Comparison of ENCODE assay signal across 8 cellular contexts in genomic region chr22:22884010-22884887, GRCh38. TPM values are rescaled to one million over a fixed set of nuclear protein-coding genes. Genes with fewer than 3 reads are reported as not detected.
A peak's percentile ranks its signal among the peaks of the same experiment; 100 is the strongest.
DNase-seq lines count a peak whose midpoint lies in the region; ATAC-seq and TF ChIP-seq lines count a peak whose summit lies in the region.

No MANE protein-coding gene starts in this region.

- no peaks in the 10 kb centered on the region for H3K36me3 Mint-ChIP-seq in activated CD4-positive, alpha-beta T cell treated with anti-CD3 and anti-CD28 coated beads for 36 hours (ENCODE audit: low read depth)
- no peaks in the 10 kb centered on the region for H3K36me3 Mint-ChIP-seq in dendritic cell treated with granulocyte-macrophage colony-stimulating factor and Interleukin-4, amounts not matched to agents 40 ng/mL and 50 ng/mL, for 4 days (ENCODE audit: low read depth)

- H3K27me3 Mint-ChIP-seq in activated CD4-positive, alpha-beta T cell treated with anti-CD3 and anti-CD28 coated beads for 36 hours, result peaks cover 7% of the 10 kb centered on the region
- H3K27me3 Mint-ChIP-seq in dendritic cell treated with granulocyte-macrophage colony-stimulating factor and Interleukin-4, amounts not matched to agents 40 ng/mL and 50 ng/mL, for 4 days, result peaks cover 4% of the 10 kb centered on the region

- H3K36me3 ChIP-seq in HEK293 (ENCODE audit: control insufficient read depth in 2 of 2, insufficient read depth in 1 of 2, low read length in 2 of 2), result no peaks in the 10 kb centered on the region

- no peak overlapping the region for H3K27ac ChIP-seq in HEK293 (ENCODE audit: extremely low read depth, low read depth, low read length)

- CTCF ChIA-PET in HEK293 (lab: Yijun Ruan, JAX), result interaction anchor here (0.6 to 8.3 kb wide), 65 partner anchors 8 to 689 kb away, joined by 3 to 107 read pairs (median 6); no protein-coding TSS in a partner anchor
- CTCF ChIA-PET in activated CD4-positive, alpha-beta T cell treated with anti-CD3 and anti-CD28 coated beads for 36 hours (lab: Charles Lee), result interaction anchor here (0.6 to 3.7 kb wide), 45 partner anchors 10 to 365 kb away, joined by 3 to 56 read pairs (median 4); partner anchors contain the start of gene ZNF280A

- WGBS in lower leg skin, 2 donors, result 25 to 34% methylated on average over 3 of the region's 3 CpGs

- no peak for TF ChIP-seq POLR2A in lower leg skin (IDR thresholded peaks at IDR 0.05)

- H3K4me1 Mint-ChIP-seq in activated CD4-positive, alpha-beta T cell treated with anti-CD3 and anti-CD28 coated beads for 36 hours, result peaks cover 12% of the 10 kb centered on the region
- H3K4me1 Mint-ChIP-seq in dendritic cell treated with granulocyte-macrophage colony-stimulating factor and Interleukin-4, amounts not matched to agents 40 ng/mL and 50 ng/mL, for 4 days (ENCODE audit: low read depth), result peaks cover 42% of the 10 kb centered on the region

- ATAC-seq in activated CD4-positive, alpha-beta T cell treated with anti-CD3 and anti-CD28 coated beads for 36 hours, result peak; percentile 56
- no peak for ATAC-seq in HG03175 (IDR thresholded peaks at IDR 0.05; ENCODE audit: unreplicated experiment)

- peak; percentile 91 for DNase-seq in COLO829 (ENCODE audit: low spot score)
- peak; percentile 12 for DNase-seq in NCI-H510A (lab: John Stamatoyannopoulos, UW)
- DNase-seq in activated CD4-positive, alpha-beta T cell treated with anti-CD3 and anti-CD28 coated beads for 36 hours, result peak; percentile 79
- peak; percentile 51 to 80 for DNase-seq in lower leg skin (ENCODE audit: low spot score in 2 of 2)
- peak; percentile 32 to 39 for DNase-seq in stimulated activated CD8-positive, alpha-beta memory T cell treated with anti-CD3 and anti-CD28 coated beads, Interleukin-2, amount 100 ng/mL, for 48 hours (ENCODE audit: low read depth in 2 of 2)

- no peak overlapping the region for H3K27ac Mint-ChIP-seq in activated CD4-positive, alpha-beta T cell treated with anti-CD3 and anti-CD28 coated beads for 36 hours
- H3K27ac Mint-ChIP-seq in dendritic cell treated with granulocyte-macrophage colony-stimulating factor and Interleukin-4, amounts not matched to agents 40 ng/mL and 50 ng/mL, for 4 days, result peak overlapping the region; percentile 67

- POLR2A ChIA-PET in HEK293 (lab: Yijun Ruan, JAX), result interaction anchor here (0.6 to 1.0 kb wide), 3 partner anchors 114 to 1672 kb away, joined by 3 to 4 read pairs (median 3); partner anchors contain the start of gene SNRPD3
- POLR2A ChIA-PET in activated CD4-positive, alpha-beta T cell treated with anti-CD3 and anti-CD28 coated beads for 36 hours (lab: Charles Lee), result interaction anchor here (1.1 kb wide), 1 partner anchor 82 kb away, joined by 3 read pairs; no protein-coding TSS in a partner anchor

- H3K4me3 ChIP-seq in HEK293 (ENCODE audit: low read depth, low read length), result no peak overlapping the region
- H3K4me3 ChIP-seq in lower leg skin (ENCODE audit: low read depth, poor library complexity, severe bottlenecking), result no peak overlapping the region

- no peak overlapping the region for H3K4me3 Mint-ChIP-seq in activated CD4-positive, alpha-beta T cell treated with anti-CD3 and anti-CD28 coated beads for 36 hours
- H3K4me3 Mint-ChIP-seq in dendritic cell treated with granulocyte-macrophage colony-stimulating factor and Interleukin-4, amounts not matched to agents 40 ng/mL and 50 ng/mL, for 4 days, result no peak overlapping the region

- H3K9me3 ChIP-seq in HEK293 (ENCODE audit: control insufficient read depth, insufficient read depth, low read depth, low read length), result no peaks in the 10 kb centered on the region

- TF ChIP-seq CTCF in HEK293 (tag by site-specific recombination; IDR thresholded peaks at IDR 0.05), result peak; percentile 48
- no peak for TF ChIP-seq CTCF in lower leg skin (IDR thresholded peaks at IDR 0.05)

- H3K4me1 ChIP-seq in HEK293 (ENCODE audit: control insufficient read depth, insufficient read depth, low read length), result no peaks in the 10 kb centered on the region

- H3K9me3 Mint-ChIP-seq in activated CD4-positive, alpha-beta T cell treated with anti-CD3 and anti-CD28 coated beads for 36 hours (ENCODE audit: low read depth), result no peaks in the 10 kb centered on the region
- H3K9me3 Mint-ChIP-seq in dendritic cell treated with granulocyte-macrophage colony-stimulating factor and Interleukin-4, amounts not matched to agents 40 ng/mL and 50 ng/mL, for 4 days, result no peaks in the 10 kb centered on the region

- intact Hi-C loops in activated CD4-positive, alpha-beta T cell treated with anti-CD3 and anti-CD28 coated beads for 36 hours (cut with DNase I, micrococcal nuclease), result loop anchor here (1.0 to 5.0 kb wide), 8 partner anchors 36 to 422 kb away; no protein-coding TSS in a partner anchor
- intact Hi-C loops in dendritic cell treated with granulocyte-macrophage colony-stimulating factor and Interleukin-4, amounts not matched to agents 40 ng/mL and 50 ng/mL, for 4 days (cut with micrococcal nuclease), result loop anchor here (5.0 kb wide), 1 partner anchor 37 kb away; no protein-coding TSS in a partner anchor
- intact Hi-C loops in lower leg skin (cut with DNase I; ENCODE audit: low total_unique reads), result no loop called here

TF ChIP-seq in HEK293, 187 proteins besides CTCF, POLR2A, EP300 and RAD21 (continues in another document):
- TF ChIP-seq ZSCAN18 (tag by site-specific recombination; IDR thresholded peaks at IDR 0.05) (no peak), ZNF423 (tag by site-specific recombination; IDR thresholded peaks at IDR 0.05) (no peak), ZNF747 (tag by site-specific recombination; IDR thresholded peaks at IDR 0.05) (no peak), ZNF473 (tag by site-specific recombination; IDR thresholded peaks at IDR 0.05) (no peak), KLF8 (tag by site-specific recombination; IDR thresholded peaks at IDR 0.05) (0 out of 2 replicates have a peak, but pooled peaks have one; percentile 15), SP3 (tag by site-specific recombination; IDR thresholded peaks at IDR 0.05) (0 out of 2 replicates have a peak, but pooled peaks have one; percentile 24), ZNF202 (tag by site-specific recombination; IDR thresholded peaks at IDR 0.05; ENCODE audit: borderline replicate concordance) (no peak), ZNF654 (tag by site-specific recombination; IDR thresholded peaks at IDR 0.05; ENCODE audit: low read depth) (peak; percentile 99), ZNF362 (tag by site-specific recombination; IDR thresholded peaks at IDR 0.05) (no peak), ZNF169 (tag by site-specific recombination; IDR thresholded peaks at IDR 0.05) (no peak), ZNF10 (tag by site-specific recombination; IDR thresholded peaks at IDR 0.05) (no peak), ZNF148 (tag by site-specific recombination; IDR thresholded peaks at IDR 0.05; ENCODE audit: borderline replicate concordance) (no peak), ZBTB7A (tag by site-specific recombination; IDR thresholded peaks at IDR 0.05; ENCODE audit: low read depth) (no peak)
- TF ChIP-seq, protein P1, sequence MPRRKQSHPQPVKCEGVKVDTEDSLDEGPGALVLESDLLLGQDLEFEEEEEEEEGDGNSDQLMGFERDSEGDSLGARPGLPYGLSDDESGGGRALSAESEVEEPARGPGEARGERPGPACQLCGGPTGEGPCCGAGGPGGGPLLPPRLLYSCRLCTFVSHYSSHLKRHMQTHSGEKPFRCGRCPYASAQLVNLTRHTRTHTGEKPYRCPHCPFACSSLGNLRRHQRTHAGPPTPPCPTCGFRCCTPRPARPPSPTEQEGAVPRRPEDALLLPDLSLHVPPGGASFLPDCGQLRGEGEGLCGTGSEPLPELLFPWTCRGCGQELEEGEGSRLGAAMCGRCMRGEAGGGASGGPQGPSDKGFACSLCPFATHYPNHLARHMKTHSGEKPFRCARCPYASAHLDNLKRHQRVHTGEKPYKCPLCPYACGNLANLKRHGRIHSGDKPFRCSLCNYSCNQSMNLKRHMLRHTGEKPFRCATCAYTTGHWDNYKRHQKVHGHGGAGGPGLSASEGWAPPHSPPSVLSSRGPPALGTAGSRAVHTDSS (tag by site-specific recombination; IDR thresholded peaks at IDR 0.05), result no peak

RNA-seq across cellular contexts. Expression of gene IGLL5, which starts 3.4 kb away (rescaled TPM):
- total RNA-seq in activated CD4-positive, alpha-beta T cell treated with anti-CD3 and anti-CD28 coated beads for 36 hours, result not detected
- not detected for total RNA-seq in lower leg skin

Comparison
In these comparisons a context has a peak if more than half of its experiments do, and no peak if none do; other contexts are left out.
1. DNase-seq: peak in every context shown above with its lines; median percentile 91 in COLO829; 79 in activated CD4-positive, alpha-beta T cell treated with anti-CD3 and anti-CD28 coated beads for 36 hours; 66 in lower leg skin; 36 in stimulated activated CD8-positive, alpha-beta memory T cell treated with anti-CD3 and anti-CD28 coated beads, Interleukin-2, amount 100 ng/mL, for 48 hours; 12 in NCI-H510A.